Comparison of ENCODE assay signal across 19 cellular contexts in the genomic region with DNA sequence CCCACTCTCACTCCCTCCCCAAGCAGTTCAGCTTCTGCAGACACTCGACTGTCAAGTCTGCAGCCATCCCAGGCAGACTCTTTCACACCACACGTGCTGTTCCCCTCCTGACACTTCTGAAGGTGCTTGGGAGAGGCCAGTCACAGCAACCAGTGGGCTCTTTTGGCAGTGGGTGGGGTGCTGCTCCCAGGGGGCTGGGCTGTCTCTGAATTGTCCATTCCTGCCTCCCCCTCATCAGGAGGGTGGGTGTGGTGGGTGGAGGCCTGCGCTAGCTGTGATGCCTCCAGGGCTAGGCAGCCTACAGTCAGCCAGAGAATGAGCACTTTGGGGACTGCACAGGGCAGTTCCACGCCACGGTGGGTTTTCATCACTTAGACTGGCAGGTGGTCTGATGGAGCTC. TPM values are rescaled to one million over a fixed set of nuclear protein-coding genes. Genes with fewer than 3 reads are reported as not detected.
DNase-seq lines count a peak whose midpoint lies in the region; ATAC-seq and TF ChIP-seq lines count a peak whose summit lies in the region.
"Had no signal": no experiment of that assay in that cellular context is flagged by ENCODE, and none has a peak within 500 bp of the region (broad histone marks: within the 10 kb centered on the region; RNA-seq: fewer than 3 reads in every experiment).

No MANE protein-coding gene starts in this region.

- H3K4me3 ChIP-seq in right atrium auricular region, result no peak overlapping the region
- H3K4me3 ChIP-seq: GM23338 had no signal

- no peak overlapping the region for H3K27ac ChIP-seq in right atrium auricular region

- no peak for TF ChIP-seq POLR2A in erythroblast (IDR thresholded peaks at IDR 0.05; ENCODE audit: low read length)

- peak; percentile 23 for ATAC-seq in left ventricle myocardium superior
- no peak for ATAC-seq in GM18861 (IDR thresholded peaks at IDR 0.05; ENCODE audit: unreplicated experiment)
- ATAC-seq in HG02970 (IDR thresholded peaks at IDR 0.05; ENCODE audit: low FRiP score, unreplicated experiment), result no peak
- ATAC-seq: GM23338, HCT116 had no signal

- H3K4me1 ChIP-seq in right atrium auricular region, result peaks cover 0 to 37% of the 10 kb centered on the region in 2 donors
- H3K4me1 ChIP-seq: BE2C had no signal

- H3K9me3 ChIP-seq in right atrium auricular region, result no peaks in the 10 kb centered on the region
- H3K9me3 ChIP-seq: BE2C, Caco-2 had no signal

- no peaks in the 10 kb centered on the region for H3K36me3 ChIP-seq in right atrium auricular region
- H3K36me3 ChIP-seq: BE2C had no signal

- DNase-seq in left ventricle myocardium superior (no peak), right atrium auricular region (ENCODE audit: low spot score) (no peak), HUDEP-2 (lab: John Stamatoyannopoulos, UW; ENCODE audit: unreplicated experiment in 76 of 76) (peak in 66 of 76 experiments; percentile 26 to 87 (median 68)), erythroblast (lab: John Stamatoyannopoulos, UW) (peak; percentile 45 to 54)
- DNase-seq: ACHN; BE2C; C1 segment of cervical spinal cord; Caco-2; CD4-positive, CD25-positive, alpha-beta regulatory T cell; DMS153; DMS79; GDM1; H7 had no signal

- H3K27me3 ChIP-seq in right atrium auricular region, result no peaks in the 10 kb centered on the region
- H3K27me3 ChIP-seq: BE2C had no signal

- intact Hi-C loops in left ventricle myocardium superior (cut with micrococcal nuclease), result no loop called here

- TF ChIP-seq CTCF in right atrium auricular region (IDR thresholded peaks at IDR 0.05), result no peak

RNA-seq across cellular contexts. Expression of gene STARD3, which starts 10.3 kb away (rescaled TPM):
- total RNA-seq in left ventricle myocardium superior (18.7 TPM), right atrium auricular region (10 to 100 TPM; 18.5 to 22.2 TPM)

RNA-seq across cellular contexts. Expression of gene TCAP, which starts 17.9 kb away (rescaled TPM):
- total RNA-seq in left ventricle myocardium superior (4,965 TPM), right atrium auricular region (1,000 to 10,000 TPM; 3,380 to 5,284 TPM)
- total RNA-seq: Daoy had no signal

RNA-seq across cellular contexts. Expression of gene PPP1R1B, which starts 20.5 kb away (rescaled TPM):
- total RNA-seq in left ventricle myocardium superior (0.55 TPM), right atrium auricular region (1 to 10 TPM in 1 of 2 donors, not detected in 1; 6.7 TPM)
- total RNA-seq: Caco-2; CD4-positive, CD25-positive, alpha-beta regulatory T cell; Daoy had no signal

RNA-seq across cellular contexts. Expression of gene PNMT, which starts 21.0 kb away (rescaled TPM):
- total RNA-seq in left ventricle myocardium superior (5.8 TPM), right atrium auricular region (10 to 100 TPM; 14.9 to 26.2 TPM)
- total RNA-seq: Caco-2, Daoy had no signal

RNA-seq across cellular contexts. Expression of gene NEUROD2, which starts 39.5 kb away (rescaled TPM):
- total RNA-seq in left ventricle myocardium superior, result not detected
- not detected for total RNA-seq in right atrium auricular region
- total RNA-seq: Caco-2; CD4-positive, CD25-positive, alpha-beta regulatory T cell; Daoy; GM23338; H7; HT-29 had no signal

Comparison
In these comparisons a context has a peak if more than half of its experiments do, and no peak if none do; other contexts are left out.
1. DNase-seq: peak in HUDEP-2 (66 of 76) and erythroblast (2 of 2); none in left ventricle myocardium superior (single experiment) and right atrium auricular region (single experiment).